ENCODE assay signal across 1 cellular context in genomic region chr14:103132381-103133212, GRCh38.
A peak's percentile ranks its signal among the peaks of the same experiment; 100 is the strongest.
TF ChIP-seq lines count a peak whose summit lies in the region.

No MANE protein-coding gene starts in this region.

TF ChIP-seq in endothelial cell of umbilical vein, 7 proteins besides CTCF, POLR2A, EP300 and RAD21:
- TF ChIP-seq FOS (IDR thresholded peaks at IDR 0.05; ENCODE audit: borderline replicate concordance, insufficient read depth, low read length) (no peak), MAX (IDR thresholded peaks at IDR 0.05; ENCODE audit: insufficient read depth, insufficient read length) (peak; percentile 77)
TF ChIP-seq in endothelial cell of umbilical vein: peak in this region for 1.
